Comparison of ENCODE assay signal across 31 cellular contexts in the genomic region with DNA sequence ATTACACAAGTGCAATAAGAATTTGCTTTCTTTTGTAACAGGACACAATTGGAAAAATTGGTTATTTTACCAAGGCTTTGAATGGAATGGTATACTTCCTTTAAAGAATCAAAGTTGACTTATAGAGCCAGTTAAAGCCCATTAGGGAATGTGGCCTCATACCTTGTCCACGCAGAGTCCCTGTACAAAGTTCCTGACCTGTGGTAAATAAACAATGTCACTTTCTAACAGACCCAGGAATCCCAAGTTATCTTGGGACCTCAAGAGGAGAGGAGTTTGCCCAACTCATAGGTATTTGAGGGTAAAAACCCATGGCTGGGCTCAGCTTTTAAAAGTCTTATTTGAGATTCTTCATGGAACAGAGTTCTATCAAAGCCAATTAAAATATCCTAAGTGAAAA. TPM values are rescaled to one million over a fixed set of nuclear protein-coding genes. Genes with fewer than 3 reads are reported as not detected.
"Had no signal": no experiment of that assay in that cellular context is flagged by ENCODE, and none has a peak within 500 bp of the region (broad histone marks: within the 10 kb centered on the region; RNA-seq: fewer than 3 reads in every experiment).

No MANE protein-coding gene starts in this region.

- H3K27ac ChIP-seq: ascending aorta, cardiac muscle cell, WERI-Rb-1 had no signal

- FAIRE-seq: bronchial epithelial cell had no signal

- DNase-seq: activated CD4-positive, alpha-beta memory T cell treated with anti-CD3 and anti-CD28 coated beads, Interleukin-2, amount 10 ng/mL, durations not matched to agents 7 days and 5 days; activated CD4-positive, alpha-beta T cell treated with anti-CD3 and anti-CD28 coated beads for 1 hour; activated CD4-positive, alpha-beta T cell treated with anti-CD3 and anti-CD28 coated beads for 36 hours; activated CD4-positive, alpha-beta T cell treated with anti-CD3 and anti-CD28 coated beads for 48 hours; activated CD4-positive, alpha-beta T cell treated with anti-CD3 and anti-CD28 coated beads, Interleukin-2, amount 10 ng/mL, durations not matched to agents 7 days and 5 days; activated CD4-positive, alpha-beta T cell treated with anti-CD3 and anti-CD28 coated beads, Interleukin-2, amount 50 U/mL, for 48 hours; activated CD4-positive, CD25-positive, alpha-beta regulatory T cell; activated CD8-positive, alpha-beta memory T cell treated with anti-CD3 and anti-CD28 coated beads for 24 hours; activated CD8-positive, alpha-beta memory T cell treated with anti-CD3 and anti-CD28 coated beads, Interleukin-2, amount 10 ng/mL, durations not matched to agents 7 days and 5 days; activated CD8-positive, alpha-beta memory T cell treated with anti-CD3 and anti-CD28 coated beads, Interleukin-2, amount 50 U/mL, for 48 hours; activated CD8-positive, alpha-beta T cell treated with anti-CD3 and anti-CD28 coated beads, Interleukin-2, amount 10 ng/mL, durations not matched to agents 7 days and 5 days; activated effector memory CD4-positive, alpha-beta T cell treated with Interleukin-2 at 50 U/mL for 16 hours; activated gamma-delta T cell; activated naive CD4-positive, alpha-beta T cell treated with anti-CD3 and anti-CD28 coated beads, Interleukin-2, amount 10 ng/mL, durations not matched to agents 7 days and 5 days; activated naive CD4-positive, alpha-beta T cell treated with Interleukin-2 at 50 U/mL for 16 hours; activated naive CD8-positive, alpha-beta T cell treated with anti-CD3 and anti-CD28 coated beads, Interleukin-2, amount 10 ng/mL, durations not matched to agents 7 days and 5 days; activated naive CD8-positive, alpha-beta T cell treated with anti-CD3 and anti-CD28 coated beads, Interleukin-2, amount 50 U/mL, for 24 hours; activated T-cell treated with anti-CD3 and anti-CD28 coated beads, Interleukin-2, amount 50 U/mL, for 24 hours; activated T-cell treated with anti-CD3 and anti-CD28 coated beads, Interleukin-2, amount 50 U/mL, for 48 hours; amygdala; anterior cingulate cortex; caudate nucleus; T-helper 1 cell; T-helper 2 cell; T-helper 9 cell; WERI-Rb-1 had no signal

- H3K4me3 ChIP-seq: ascending aorta, cardiac muscle cell had no signal

- H3K36me3 ChIP-seq: ascending aorta, cardiac muscle cell, WERI-Rb-1 had no signal

- H3K9me3 ChIP-seq: ascending aorta had no signal

- H3K27me3 ChIP-seq: ascending aorta, cardiac muscle cell had no signal

- H3K4me1 ChIP-seq: ascending aorta had no signal

- ATAC-seq: activated CD4-positive, alpha-beta T cell treated with anti-CD3 and anti-CD28 coated beads for 36 hours; activated CD4-positive, CD25-positive, alpha-beta regulatory T cell treated with anti-CD3 and anti-CD28 coated beads, Interleukin-2, amount 50 U/mL, for 24 hours; activated CD8-positive, alpha-beta memory T cell treated with anti-CD3 and anti-CD28 coated beads, Interleukin-2, amount 10 ng/mL, durations not matched to agents 7 days and 5 days; activated CD8-positive, alpha-beta T cell treated with anti-CD3 and anti-CD28 coated beads, Interleukin-2, amount 10 ng/mL, durations not matched to agents 7 days and 5 days; activated naive CD8-positive, alpha-beta T cell treated with anti-CD3 and anti-CD28 coated beads, Interleukin-2, amount 50 U/mL, for 24 hours; WTC11 had no signal

RNA-seq across cellular contexts. Expression of a gene that starts 12.0 kb away (rescaled TPM):
- total RNA-seq: bronchial epithelial cell had no signal
